ENCODE assay signal across 15 cellular contexts in genomic region chr5:37110128-37110527, GRCh38.
"Had no signal": no experiment of that assay in that cellular context is flagged by ENCODE, and none has a peak within 500 bp of the region (broad histone marks: within the 10 kb centered on the region; RNA-seq: fewer than 3 reads in every experiment).

No MANE protein-coding gene starts in this region.

- H3K4me3 ChIP-seq: gastrocnemius medialis, lower lobe of right lung, prostate gland, smooth muscle cell, suprapubic skin, upper lobe of left lung had no signal

- H3K27ac Mint-ChIP-seq: stimulated activated naive CD8-positive, alpha-beta T cell treated with anti-CD3 and anti-CD28 coated beads, Interleukin-15, Interleukin-2, amounts not matched to agents 100 ng/mL and 50 ng/mL, for 24 hours had no signal

- H3K9me3 ChIP-seq: gastrocnemius medialis, lower lobe of right lung, prostate gland, suprapubic skin, upper lobe of left lung had no signal

- H3K27ac ChIP-seq: gastrocnemius medialis, lower lobe of right lung, prostate gland, suprapubic skin, WERI-Rb-1 had no signal

- H3K27me3 Mint-ChIP-seq: activated CD8-positive, alpha-beta memory T cell treated with anti-CD3 and anti-CD28 coated beads, Interleukin-2, amount 10 ng/mL, durations not matched to agents 7 days and 5 days had no signal

- H3K4me1 ChIP-seq: gastrocnemius medialis, lower lobe of right lung, prostate gland, suprapubic skin had no signal

- H3K4me1 Mint-ChIP-seq: neural crest cell had no signal

- H3K27me3 ChIP-seq: gastrocnemius medialis, suprapubic skin, upper lobe of left lung had no signal

- ATAC-seq: activated CD8-positive, alpha-beta memory T cell treated with anti-CD3 and anti-CD28 coated beads, Interleukin-2, amount 10 ng/mL, durations not matched to agents 7 days and 5 days; gastrocnemius medialis; left cardiac atrium; lower lobe of right lung; right cardiac atrium had no signal

- H3K9me3 Mint-ChIP-seq: neural crest cell had no signal

- DNase-seq: activated CD8-positive, alpha-beta memory T cell treated with anti-CD3 and anti-CD28 coated beads, Interleukin-2, amount 10 ng/mL, durations not matched to agents 7 days and 5 days; activated effector memory CD4-positive, alpha-beta T cell treated with anti-CD3 and anti-CD28 coated beads, Interleukin-2, amount 50 U/mL, for 16 hours; activated T-cell treated with anti-CD3 and anti-CD28 coated beads, Interleukin-2, amount 50 U/mL, for 1 hour; erythroblast; gastrocnemius medialis; left cardiac atrium; lower lobe of right lung; right cardiac atrium; upper lobe of left lung; WERI-Rb-1 had no signal

- H3K4me3 Mint-ChIP-seq: activated CD8-positive, alpha-beta memory T cell treated with anti-CD3 and anti-CD28 coated beads, Interleukin-2, amount 10 ng/mL, durations not matched to agents 7 days and 5 days; neural crest cell; stimulated activated naive CD8-positive, alpha-beta T cell treated with anti-CD3 and anti-CD28 coated beads, Interleukin-15, Interleukin-2, amounts not matched to agents 100 ng/mL and 50 ng/mL, for 24 hours had no signal
